Comparison of ENCODE assay signal across 8 cellular contexts in the genomic region with DNA sequence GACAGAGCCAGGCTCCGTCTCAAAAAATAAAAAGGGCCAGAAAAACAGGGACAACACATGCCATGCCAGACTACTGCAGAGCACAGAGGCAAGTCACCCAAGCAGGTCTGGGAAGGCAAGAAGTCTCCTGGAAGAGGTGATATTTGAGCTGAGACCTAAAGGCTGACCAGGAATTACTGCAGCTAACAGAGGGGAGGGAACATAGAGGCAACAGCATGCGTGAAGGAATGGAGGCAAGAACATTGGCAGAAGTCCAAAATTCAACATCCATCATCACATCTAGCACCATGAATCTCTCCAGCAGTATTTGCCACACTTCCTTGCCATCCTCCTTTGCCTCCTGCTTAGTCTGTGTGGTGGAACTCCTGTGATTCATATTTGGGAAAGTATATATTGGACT. TPM values are rescaled to one million over a fixed set of nuclear protein-coding genes. Genes with fewer than 3 reads are reported as not detected.
DNase-seq lines count a peak whose midpoint lies in the region; TF ChIP-seq lines count a peak whose summit lies in the region.

No MANE protein-coding gene starts in this region.

- no peaks in the 10 kb centered on the region for H3K9me3 ChIP-seq in effector memory CD4-positive, alpha-beta T cell (ENCODE audit: control insufficient read depth, low read length)

- DNase-seq in DMS53 (lab: John Stamatoyannopoulos, UW): peak; percentile 19
- no peak for DNase-seq in DMS53 treated with DMSO at 0.1 percent for 48 hours (lab: John Stamatoyannopoulos, UW; ENCODE audit: unreplicated experiment)
- peak; percentile 52 for DNase-seq in NCI-H69 (lab: John Stamatoyannopoulos, UW)
- no peak for DNase-seq in effector memory CD4-positive, alpha-beta T cell
- DNase-seq in progenitor cell of endocrine pancreas (ENCODE audit: low spot score, unreplicated experiment): no peak
- no peak for DNase-seq in DMS114 treated with DMSO at 0.1 percent for 48 hours (lab: John Stamatoyannopoulos, UW; ENCODE audit: unreplicated experiment)
- DNase-seq in SKM-1 (lab: John Stamatoyannopoulos, UW; ENCODE audit: unreplicated experiment): no peak
- DNase-seq in DMS79 treated with DMSO at 0.1 percent for 48 hours (lab: John Stamatoyannopoulos, UW): no peak

- TF ChIP-seq CTCF in progenitor cell of endocrine pancreas (IDR thresholded peaks at IDR 0.05; ENCODE audit: unreplicated experiment): no peak

- H3K27me3 ChIP-seq in effector memory CD4-positive, alpha-beta T cell (replicated peaks; ENCODE audit: control insufficient read depth, insufficient read depth, low read length, poor library complexity, severe bottlenecking): no peaks in the 10 kb centered on the region

- peaks cover 35% of the 10 kb centered on the region for H3K4me1 Mint-ChIP-seq in progenitor cell of endocrine pancreas (ENCODE audit: low read depth)

- H3K36me3 ChIP-seq in effector memory CD4-positive, alpha-beta T cell (ENCODE audit: control insufficient read depth, insufficient read depth, low read length): no peaks in the 10 kb centered on the region

- H3K27ac Mint-ChIP-seq in progenitor cell of endocrine pancreas: peak overlapping the region; percentile 76

- peaks cover 15% of the 10 kb centered on the region for H3K4me1 ChIP-seq in effector memory CD4-positive, alpha-beta T cell (ENCODE audit: control insufficient read depth, insufficient read depth, low read length, poor library complexity, severe bottlenecking)

- no peaks in the 10 kb centered on the region for H3K27me3 Mint-ChIP-seq in progenitor cell of endocrine pancreas

- H3K27ac ChIP-seq in effector memory CD4-positive, alpha-beta T cell (ENCODE audit: insufficient read depth, low read length, poor library complexity, severe bottlenecking): peak overlapping the region; percentile 76

- no peaks in the 10 kb centered on the region for H3K9me3 Mint-ChIP-seq in progenitor cell of endocrine pancreas (ENCODE audit: low read depth)

- peak overlapping the region; percentile 97 for H3K4me3 Mint-ChIP-seq in progenitor cell of endocrine pancreas (ENCODE audit: low read depth)

- peak overlapping the region; percentile 41 for H3K4me3 ChIP-seq in effector memory CD4-positive, alpha-beta T cell (ENCODE audit: insufficient read depth, low read depth, low read length, poor library complexity, severe bottlenecking)

- no peaks in the 10 kb centered on the region for H3K36me3 Mint-ChIP-seq in progenitor cell of endocrine pancreas (ENCODE audit: insufficient read depth)

RNA-seq across cellular contexts. Expression of a gene that starts 0.9 kb away (rescaled TPM):
- 33.3 and 33.7 TPM in 2 replicates for total RNA-seq in progenitor cell of endocrine pancreas

Comparison
In these comparisons a context has a peak if more than half of its experiments do, and no peak if none do; other contexts are left out.
1. DNase-seq: peak in DMS53 (single experiment) and NCI-H69 (single experiment); none in DMS53 treated with DMSO at 0.1 percent for 48 hours (single experiment), effector memory CD4-positive, alpha-beta T cell (0 of 3), progenitor cell of endocrine pancreas (single experiment), DMS114 treated with DMSO at 0.1 percent for 48 hours (single experiment), SKM-1 (single experiment) and DMS79 treated with DMSO at 0.1 percent for 48 hours (single experiment).